1 cellular context compared by ENCODE assay signal in genomic region chr10:71622656-71623055, GRCh38.
TF ChIP-seq lines count a peak whose summit lies in the region.

No MANE protein-coding gene starts in this region.

TF ChIP-seq in GM23338, 12 proteins besides CTCF, POLR2A, EP300 and RAD21 (continued from another document):
- TF ChIP-seq, protein P1, sequence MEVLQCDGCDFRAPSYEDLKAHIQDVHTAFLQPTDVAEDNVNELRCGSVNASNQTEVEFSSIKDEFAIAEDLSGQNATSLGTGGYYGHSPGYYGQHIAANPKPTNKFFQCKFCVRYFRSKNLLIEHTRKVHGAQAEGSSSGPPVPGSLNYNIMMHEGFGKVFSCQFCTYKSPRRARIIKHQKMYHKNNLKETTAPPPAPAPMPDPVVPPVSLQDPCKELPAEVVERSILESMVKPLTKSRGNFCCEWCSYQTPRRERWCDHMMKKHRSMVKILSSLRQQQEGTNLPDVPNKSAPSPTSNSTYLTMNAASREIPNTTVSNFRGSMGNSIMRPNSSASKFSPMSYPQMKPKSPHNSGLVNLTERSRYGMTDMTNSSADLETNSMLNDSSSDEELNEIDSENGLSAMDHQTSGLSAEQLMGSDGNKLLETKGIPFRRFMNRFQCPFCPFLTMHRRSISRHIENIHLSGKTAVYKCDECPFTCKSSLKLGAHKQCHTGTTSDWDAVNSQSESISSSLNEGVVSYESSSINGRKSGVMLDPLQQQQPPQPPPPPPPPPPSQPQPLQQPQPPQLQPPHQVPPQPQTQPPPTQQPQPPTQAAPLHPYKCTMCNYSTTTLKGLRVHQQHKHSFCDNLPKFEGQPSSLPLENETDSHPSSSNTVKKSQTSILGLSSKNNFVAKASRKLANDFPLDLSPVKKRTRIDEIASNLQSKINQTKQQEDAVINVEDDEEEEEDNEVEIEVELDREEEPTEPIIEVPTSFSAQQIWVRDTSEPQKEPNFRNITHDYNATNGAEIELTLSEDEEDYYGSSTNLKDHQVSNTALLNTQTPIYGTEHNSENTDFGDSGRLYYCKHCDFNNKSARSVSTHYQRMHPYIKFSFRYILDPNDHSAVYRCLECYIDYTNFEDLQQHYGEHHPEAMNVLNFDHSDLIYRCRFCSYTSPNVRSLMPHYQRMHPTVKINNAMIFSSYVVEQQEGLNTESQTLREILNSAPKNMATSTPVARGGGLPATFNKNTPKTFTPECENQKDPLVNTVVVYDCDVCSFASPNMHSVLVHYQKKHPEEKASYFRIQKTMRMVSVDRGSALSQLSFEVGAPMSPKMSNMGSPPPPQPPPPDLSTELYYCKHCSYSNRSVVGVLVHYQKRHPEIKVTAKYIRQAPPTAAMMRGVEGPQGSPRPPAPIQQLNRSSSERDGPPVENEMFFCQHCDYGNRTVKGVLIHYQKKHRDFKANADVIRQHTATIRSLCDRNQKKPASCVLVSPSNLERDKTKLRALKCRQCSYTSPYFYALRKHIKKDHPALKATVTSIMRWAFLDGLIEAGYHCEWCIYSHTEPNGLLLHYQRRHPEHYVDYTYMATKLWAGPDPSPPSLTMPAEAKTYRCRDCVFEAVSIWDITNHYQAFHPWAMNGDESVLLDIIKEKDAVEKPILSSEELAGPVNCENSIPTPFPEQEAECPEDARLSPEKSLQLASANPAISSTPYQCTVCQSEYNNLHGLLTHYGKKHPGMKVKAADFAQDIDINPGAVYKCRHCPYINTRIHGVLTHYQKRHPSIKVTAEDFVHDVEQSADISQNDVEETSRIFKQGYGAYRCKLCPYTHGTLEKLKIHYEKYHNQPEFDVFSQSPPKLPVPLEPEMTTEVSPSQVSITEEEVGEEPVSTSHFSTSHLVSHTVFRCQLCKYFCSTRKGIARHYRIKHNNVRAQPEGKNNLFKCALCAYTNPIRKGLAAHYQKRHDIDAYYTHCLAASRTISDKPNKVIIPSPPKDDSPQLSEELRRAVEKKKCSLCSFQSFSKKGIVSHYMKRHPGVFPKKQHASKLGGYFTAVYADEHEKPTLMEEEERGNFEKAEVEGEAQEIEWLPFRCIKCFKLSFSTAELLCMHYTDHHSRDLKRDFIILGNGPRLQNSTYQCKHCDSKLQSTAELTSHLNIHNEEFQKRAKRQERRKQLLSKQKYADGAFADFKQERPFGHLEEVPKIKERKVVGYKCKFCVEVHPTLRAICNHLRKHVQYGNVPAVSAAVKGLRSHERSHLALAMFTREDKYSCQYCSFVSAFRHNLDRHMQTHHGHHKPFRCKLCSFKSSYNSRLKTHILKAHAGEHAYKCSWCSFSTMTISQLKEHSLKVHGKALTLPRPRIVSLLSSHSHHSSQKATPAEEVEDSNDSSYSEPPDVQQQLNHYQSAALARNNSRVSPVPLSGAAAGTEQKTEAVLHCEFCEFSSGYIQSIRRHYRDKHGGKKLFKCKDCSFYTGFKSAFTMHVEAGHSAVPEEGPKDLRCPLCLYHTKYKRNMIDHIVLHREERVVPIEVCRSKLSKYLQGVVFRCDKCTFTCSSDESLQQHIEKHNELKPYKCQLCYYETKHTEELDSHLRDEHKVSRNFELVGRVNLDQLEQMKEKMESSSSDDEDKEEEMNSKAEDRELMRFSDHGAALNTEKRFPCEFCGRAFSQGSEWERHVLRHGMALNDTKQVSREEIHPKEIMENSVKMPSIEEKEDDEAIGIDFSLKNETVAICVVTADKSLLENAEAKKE (CRISPR knock-in tag; IDR thresholded peaks at IDR 0.05) = no peak
- no peak for TF ChIP-seq ETS1 (IDR thresholded peaks at IDR 0.05)
- TF ChIP-seq EZH2 (IDR thresholded peaks at IDR 0.05; ENCODE audit: low read depth, unreplicated experiment) = no peak
- no peak for TF ChIP-seq STAT1 (IDR thresholded peaks at IDR 0.05; ENCODE audit: unreplicated experiment)
- TF ChIP-seq EZH2phosphoT487 (IDR thresholded peaks at IDR 0.05; ENCODE audit: unreplicated experiment) = no peak
- TF ChIP-seq JUNB (IDR thresholded peaks at IDR 0.05; ENCODE audit: unreplicated experiment) = no peak
- TF ChIP-seq, protein P2, sequence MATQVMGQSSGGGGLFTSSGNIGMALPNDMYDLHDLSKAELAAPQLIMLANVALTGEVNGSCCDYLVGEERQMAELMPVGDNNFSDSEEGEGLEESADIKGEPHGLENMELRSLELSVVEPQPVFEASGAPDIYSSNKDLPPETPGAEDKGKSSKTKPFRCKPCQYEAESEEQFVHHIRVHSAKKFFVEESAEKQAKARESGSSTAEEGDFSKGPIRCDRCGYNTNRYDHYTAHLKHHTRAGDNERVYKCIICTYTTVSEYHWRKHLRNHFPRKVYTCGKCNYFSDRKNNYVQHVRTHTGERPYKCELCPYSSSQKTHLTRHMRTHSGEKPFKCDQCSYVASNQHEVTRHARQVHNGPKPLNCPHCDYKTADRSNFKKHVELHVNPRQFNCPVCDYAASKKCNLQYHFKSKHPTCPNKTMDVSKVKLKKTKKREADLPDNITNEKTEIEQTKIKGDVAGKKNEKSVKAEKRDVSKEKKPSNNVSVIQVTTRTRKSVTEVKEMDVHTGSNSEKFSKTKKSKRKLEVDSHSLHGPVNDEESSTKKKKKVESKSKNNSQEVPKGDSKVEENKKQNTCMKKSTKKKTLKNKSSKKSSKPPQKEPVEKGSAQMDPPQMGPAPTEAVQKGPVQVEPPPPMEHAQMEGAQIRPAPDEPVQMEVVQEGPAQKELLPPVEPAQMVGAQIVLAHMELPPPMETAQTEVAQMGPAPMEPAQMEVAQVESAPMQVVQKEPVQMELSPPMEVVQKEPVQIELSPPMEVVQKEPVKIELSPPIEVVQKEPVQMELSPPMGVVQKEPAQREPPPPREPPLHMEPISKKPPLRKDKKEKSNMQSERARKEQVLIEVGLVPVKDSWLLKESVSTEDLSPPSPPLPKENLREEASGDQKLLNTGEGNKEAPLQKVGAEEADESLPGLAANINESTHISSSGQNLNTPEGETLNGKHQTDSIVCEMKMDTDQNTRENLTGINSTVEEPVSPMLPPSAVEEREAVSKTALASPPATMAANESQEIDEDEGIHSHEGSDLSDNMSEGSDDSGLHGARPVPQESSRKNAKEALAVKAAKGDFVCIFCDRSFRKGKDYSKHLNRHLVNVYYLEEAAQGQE (IDR thresholded peaks at IDR 0.05; ENCODE audit: unreplicated experiment) = no peak
- TF ChIP-seq ZNF114 (CRISPR knock-in tag; IDR thresholded peaks at IDR 0.05) = no peak
- no peak for TF ChIP-seq POLR2AphosphoS5 (IDR thresholded peaks at IDR 0.05; ENCODE audit: low read depth)
- no peak for TF ChIP-seq NANOG (IDR thresholded peaks at IDR 0.05; ENCODE audit: borderline replicate concordance)
